ENCODE assay signal across 8 cellular contexts in genomic region chr2:170505631-170506270, GRCh38.
A peak's percentile ranks its signal among the peaks of the same experiment; 100 is the strongest.
DNase-seq lines count a peak whose midpoint lies in the region; ATAC-seq, FAIRE-seq and TF ChIP-seq lines count a peak whose summit lies in the region.

No MANE protein-coding gene starts in this region.

- no peaks in the 10 kb centered on the region for H3K36me3 ChIP-seq in adrenal gland (replicated peaks in 1 of 2)

- no peak overlapping the region for H3K27ac ChIP-seq in adrenal gland

- 40 to 48% (median 46%) methylated on average over 5 to 6 of the region's 6 CpGs for WGBS in adrenal gland, 4 donors

- no peak overlapping the region for H3K4me3 ChIP-seq in adrenal gland

- TF ChIP-seq CTCF in adrenal gland (IDR thresholded peaks at IDR 0.05) = no peak

- ATAC-seq in GM21619 (IDR thresholded peaks at IDR 0.05; ENCODE audit: unreplicated experiment) (no peak), GM18858 (IDR thresholded peaks at IDR 0.05; ENCODE audit: unreplicated experiment) (no peak)

- DNase-seq in GM18507 (ENCODE audit: extremely low spot score, insufficient read length, low read depth) (no peak), adrenal gland (peak in 5 of 7 donors; percentile 14 to 57 (median 17)), cardiac septum (ENCODE audit: low spot score) (peak; percentile 79), posterior vena cava (ENCODE audit: low spot score) (peak; percentile 89), NCI-H146 treated with DMSO at 0.1 percent for 48 hours (lab: John Stamatoyannopoulos, UW; ENCODE audit: unreplicated experiment) (no peak), dedifferentiated amniotic fluid mesenchymal stem cell (ENCODE audit: extremely low spot score) (no peak)

- H3K4me1 ChIP-seq in adrenal gland (replicated peaks in 1 of 2) = peaks cover 0 to 5% of the 10 kb centered on the region in 2 donors

- TF ChIP-seq POLR2A in adrenal gland (IDR thresholded peaks at IDR 0.05) = no peak

- intact Hi-C loops in adrenal gland (cut with DNase I) = no loop called here
- intact Hi-C loops in cardiac septum (cut with DNase I) = no loop called here
- intact Hi-C loops in posterior vena cava (cut with DNase I) = loop anchor here in 1 of 2 donors (5.0 kb wide), 1 partner anchor 797 kb away; no protein-coding TSS in a partner anchor

- H3K9me3 ChIP-seq in adrenal gland (replicated peaks in 1 of 3) = no peaks in the 10 kb centered on the region

- peaks cover 5% of the 10 kb centered on the region for H3K27me3 ChIP-seq in adrenal gland

- peak; percentile 18 for FAIRE-seq in GM18507 (lab: Jason Lieb, UNC)

Comparison
In these comparisons a context has a peak if more than half of its experiments do, and no peak if none do; other contexts are left out.
1. DNase-seq: peak in adrenal gland (5 of 7), cardiac septum (single experiment) and posterior vena cava (single experiment); none in GM18507 (single experiment), NCI-H146 treated with DMSO at 0.1 percent for 48 hours (single experiment) and dedifferentiated amniotic fluid mesenchymal stem cell (single experiment).